ENCODE assay signal across 1 cellular context in the genomic region with DNA sequence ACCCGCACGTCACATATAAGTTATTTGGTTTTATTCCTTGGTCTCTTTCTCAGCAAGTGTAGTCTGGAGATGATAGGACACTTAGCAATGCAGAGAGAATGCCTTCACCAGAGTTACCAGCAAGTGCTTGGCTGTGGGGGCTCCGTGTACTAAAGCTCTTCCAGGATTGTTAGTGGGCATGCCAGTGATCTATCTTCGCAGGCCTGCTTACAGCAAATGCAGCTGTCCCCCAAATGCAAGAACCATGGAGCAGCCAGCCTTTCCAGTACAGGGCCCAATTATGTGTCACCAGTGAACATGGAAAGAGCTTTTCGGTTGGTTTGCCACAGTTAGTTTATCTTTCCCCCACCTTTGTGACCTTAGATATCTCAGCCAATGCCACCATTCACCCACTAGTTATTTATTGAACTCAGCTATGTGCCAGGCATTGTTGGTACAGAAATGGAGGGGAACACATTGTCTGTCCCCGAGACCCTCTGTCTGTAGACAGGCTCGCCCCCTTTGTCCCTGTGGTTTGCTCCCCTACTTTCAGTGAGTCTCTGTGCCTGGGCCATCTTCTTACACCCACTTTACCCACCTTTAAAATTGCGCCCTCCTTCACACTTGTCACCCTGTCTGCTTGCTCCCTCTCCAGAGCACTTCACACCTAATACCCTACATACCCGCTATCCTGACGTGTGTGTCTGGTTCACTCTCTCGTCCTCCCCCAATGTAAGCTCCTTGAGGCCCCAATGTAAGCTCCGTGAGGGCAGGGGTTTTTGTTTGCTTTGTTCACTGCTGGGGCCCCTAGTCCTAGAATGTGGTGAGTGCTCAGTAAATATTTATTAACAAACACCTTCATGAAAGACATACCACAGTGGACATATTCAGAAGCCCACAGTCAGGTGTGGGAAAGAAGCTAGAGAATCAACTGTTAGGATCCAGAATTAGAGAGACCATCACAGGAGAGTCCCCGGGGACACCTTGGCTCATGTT.
TF ChIP-seq lines count a peak whose summit lies in the region.

No MANE protein-coding gene starts in this region.

TF ChIP-seq in HepG2, 621 proteins besides CTCF, POLR2A, EP300 and RAD21 (continued from another document and continues in another):
- TF ChIP-seq, protein P1, sequence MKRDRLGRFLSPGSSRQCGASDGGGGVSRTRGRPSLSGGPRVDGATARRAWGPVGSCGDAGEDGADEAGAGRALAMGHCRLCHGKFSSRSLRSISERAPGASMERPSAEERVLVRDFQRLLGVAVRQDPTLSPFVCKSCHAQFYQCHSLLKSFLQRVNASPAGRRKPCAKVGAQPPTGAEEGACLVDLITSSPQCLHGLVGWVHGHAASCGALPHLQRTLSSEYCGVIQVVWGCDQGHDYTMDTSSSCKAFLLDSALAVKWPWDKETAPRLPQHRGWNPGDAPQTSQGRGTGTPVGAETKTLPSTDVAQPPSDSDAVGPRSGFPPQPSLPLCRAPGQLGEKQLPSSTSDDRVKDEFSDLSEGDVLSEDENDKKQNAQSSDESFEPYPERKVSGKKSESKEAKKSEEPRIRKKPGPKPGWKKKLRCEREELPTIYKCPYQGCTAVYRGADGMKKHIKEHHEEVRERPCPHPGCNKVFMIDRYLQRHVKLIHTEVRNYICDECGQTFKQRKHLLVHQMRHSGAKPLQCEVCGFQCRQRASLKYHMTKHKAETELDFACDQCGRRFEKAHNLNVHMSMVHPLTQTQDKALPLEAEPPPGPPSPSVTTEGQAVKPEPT (CRISPR knock-in tag; IDR thresholded peaks at IDR 0.05; ENCODE audit: low read depth) = no peak
- TF ChIP-seq ZNF569 (CRISPR knock-in tag; IDR thresholded peaks at IDR 0.05; ENCODE audit: borderline replicate concordance) = no peak
- TF ChIP-seq GTF2F1 (IDR thresholded peaks at IDR 0.05; ENCODE audit: low read length) = no peak
- TF ChIP-seq SALL2 (CRISPR knock-in tag; IDR thresholded peaks at IDR 0.05) = no peak
- no peak for TF ChIP-seq ISX (CRISPR knock-in tag; conservative IDR thresholded peaks at IDR 0.05)
- TF ChIP-seq NFIB (CRISPR knock-in tag; IDR thresholded peaks at IDR 0.05; ENCODE audit: borderline replicate concordance) = no peak
- TF ChIP-seq, protein P2, sequence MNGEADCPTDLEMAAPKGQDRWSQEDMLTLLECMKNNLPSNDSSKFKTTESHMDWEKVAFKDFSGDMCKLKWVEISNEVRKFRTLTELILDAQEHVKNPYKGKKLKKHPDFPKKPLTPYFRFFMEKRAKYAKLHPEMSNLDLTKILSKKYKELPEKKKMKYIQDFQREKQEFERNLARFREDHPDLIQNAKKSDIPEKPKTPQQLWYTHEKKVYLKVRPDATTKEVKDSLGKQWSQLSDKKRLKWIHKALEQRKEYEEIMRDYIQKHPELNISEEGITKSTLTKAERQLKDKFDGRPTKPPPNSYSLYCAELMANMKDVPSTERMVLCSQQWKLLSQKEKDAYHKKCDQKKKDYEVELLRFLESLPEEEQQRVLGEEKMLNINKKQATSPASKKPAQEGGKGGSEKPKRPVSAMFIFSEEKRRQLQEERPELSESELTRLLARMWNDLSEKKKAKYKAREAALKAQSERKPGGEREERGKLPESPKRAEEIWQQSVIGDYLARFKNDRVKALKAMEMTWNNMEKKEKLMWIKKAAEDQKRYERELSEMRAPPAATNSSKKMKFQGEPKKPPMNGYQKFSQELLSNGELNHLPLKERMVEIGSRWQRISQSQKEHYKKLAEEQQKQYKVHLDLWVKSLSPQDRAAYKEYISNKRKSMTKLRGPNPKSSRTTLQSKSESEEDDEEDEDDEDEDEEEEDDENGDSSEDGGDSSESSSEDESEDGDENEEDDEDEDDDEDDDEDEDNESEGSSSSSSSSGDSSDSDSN (CRISPR knock-in tag; IDR thresholded peaks at IDR 0.05) = 0 out of 2 replicates have a peak, but pooled peaks have one; percentile 29
- no peak for TF ChIP-seq ZNF678 (CRISPR knock-in tag; IDR thresholded peaks at IDR 0.05)
- no peak for TF ChIP-seq ZNF460 (CRISPR knock-in tag; IDR thresholded peaks at IDR 0.05; ENCODE audit: borderline replicate concordance)
- no peak for TF ChIP-seq ZSCAN30 (CRISPR knock-in tag; IDR thresholded peaks at IDR 0.05)
- no peak for TF ChIP-seq ZNF775 (CRISPR knock-in tag; IDR thresholded peaks at IDR 0.05; ENCODE audit: borderline replicate concordance)
- TF ChIP-seq ZNF10 (CRISPR knock-in tag; IDR thresholded peaks at IDR 0.05; ENCODE audit: borderline replicate concordance, low read depth) = no peak
- no peak for TF ChIP-seq ZFYVE20 (CRISPR knock-in tag; IDR thresholded peaks at IDR 0.05; ENCODE audit: borderline replicate concordance, low read depth)
- no peak for TF ChIP-seq CEBPB (IDR thresholded peaks at IDR 0.05; ENCODE audit: borderline replicate concordance, low read depth, low read length)
- TF ChIP-seq, protein P3, sequence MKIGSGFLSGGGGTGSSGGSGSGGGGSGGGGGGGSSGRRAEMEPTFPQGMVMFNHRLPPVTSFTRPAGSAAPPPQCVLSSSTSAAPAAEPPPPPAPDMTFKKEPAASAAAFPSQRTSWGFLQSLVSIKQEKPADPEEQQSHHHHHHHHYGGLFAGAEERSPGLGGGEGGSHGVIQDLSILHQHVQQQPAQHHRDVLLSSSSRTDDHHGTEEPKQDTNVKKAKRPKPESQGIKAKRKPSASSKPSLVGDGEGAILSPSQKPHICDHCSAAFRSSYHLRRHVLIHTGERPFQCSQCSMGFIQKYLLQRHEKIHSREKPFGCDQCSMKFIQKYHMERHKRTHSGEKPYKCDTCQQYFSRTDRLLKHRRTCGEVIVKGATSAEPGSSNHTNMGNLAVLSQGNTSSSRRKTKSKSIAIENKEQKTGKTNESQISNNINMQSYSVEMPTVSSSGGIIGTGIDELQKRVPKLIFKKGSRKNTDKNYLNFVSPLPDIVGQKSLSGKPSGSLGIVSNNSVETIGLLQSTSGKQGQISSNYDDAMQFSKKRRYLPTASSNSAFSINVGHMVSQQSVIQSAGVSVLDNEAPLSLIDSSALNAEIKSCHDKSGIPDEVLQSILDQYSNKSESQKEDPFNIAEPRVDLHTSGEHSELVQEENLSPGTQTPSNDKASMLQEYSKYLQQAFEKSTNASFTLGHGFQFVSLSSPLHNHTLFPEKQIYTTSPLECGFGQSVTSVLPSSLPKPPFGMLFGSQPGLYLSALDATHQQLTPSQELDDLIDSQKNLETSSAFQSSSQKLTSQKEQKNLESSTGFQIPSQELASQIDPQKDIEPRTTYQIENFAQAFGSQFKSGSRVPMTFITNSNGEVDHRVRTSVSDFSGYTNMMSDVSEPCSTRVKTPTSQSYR (CRISPR knock-in tag; IDR thresholded peaks at IDR 0.05; ENCODE audit: borderline replicate concordance) = peak; percentile 67
- TF ChIP-seq, protein P4, sequence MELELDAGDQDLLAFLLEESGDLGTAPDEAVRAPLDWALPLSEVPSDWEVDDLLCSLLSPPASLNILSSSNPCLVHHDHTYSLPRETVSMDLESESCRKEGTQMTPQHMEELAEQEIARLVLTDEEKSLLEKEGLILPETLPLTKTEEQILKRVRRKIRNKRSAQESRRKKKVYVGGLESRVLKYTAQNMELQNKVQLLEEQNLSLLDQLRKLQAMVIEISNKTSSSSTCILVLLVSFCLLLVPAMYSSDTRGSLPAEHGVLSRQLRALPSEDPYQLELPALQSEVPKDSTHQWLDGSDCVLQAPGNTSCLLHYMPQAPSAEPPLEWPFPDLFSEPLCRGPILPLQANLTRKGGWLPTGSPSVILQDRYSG (CRISPR knock-in tag; IDR thresholded peaks at IDR 0.05) = no peak
- TF ChIP-seq ZNF558 (CRISPR knock-in tag; IDR thresholded peaks at IDR 0.05; ENCODE audit: borderline replicate concordance) = no peak
- TF ChIP-seq, protein P5, sequence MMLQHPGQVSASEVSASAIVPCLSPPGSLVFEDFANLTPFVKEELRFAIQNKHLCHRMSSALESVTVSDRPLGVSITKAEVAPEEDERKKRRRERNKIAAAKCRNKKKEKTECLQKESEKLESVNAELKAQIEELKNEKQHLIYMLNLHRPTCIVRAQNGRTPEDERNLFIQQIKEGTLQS (CRISPR knock-in tag; IDR thresholded peaks at IDR 0.05) = no peak
- TF ChIP-seq SALL1 (CRISPR knock-in tag; IDR thresholded peaks at IDR 0.05) = peak; percentile 34
- TF ChIP-seq HOXA7 (CRISPR knock-in tag; IDR thresholded peaks at IDR 0.05) = no peak
- TF ChIP-seq, protein P6, sequence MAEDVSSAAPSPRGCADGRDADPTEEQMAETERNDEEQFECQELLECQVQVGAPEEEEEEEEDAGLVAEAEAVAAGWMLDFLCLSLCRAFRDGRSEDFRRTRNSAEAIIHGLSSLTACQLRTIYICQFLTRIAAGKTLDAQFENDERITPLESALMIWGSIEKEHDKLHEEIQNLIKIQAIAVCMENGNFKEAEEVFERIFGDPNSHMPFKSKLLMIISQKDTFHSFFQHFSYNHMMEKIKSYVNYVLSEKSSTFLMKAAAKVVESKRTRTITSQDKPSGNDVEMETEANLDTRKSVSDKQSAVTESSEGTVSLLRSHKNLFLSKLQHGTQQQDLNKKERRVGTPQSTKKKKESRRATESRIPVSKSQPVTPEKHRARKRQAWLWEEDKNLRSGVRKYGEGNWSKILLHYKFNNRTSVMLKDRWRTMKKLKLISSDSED (CRISPR knock-in tag; IDR thresholded peaks at IDR 0.05) = no peak
- TF ChIP-seq PRPF4 (IDR thresholded peaks at IDR 0.05; ENCODE audit: low read depth, low read length, poor library complexity, severe bottlenecking) = no peak
- TF ChIP-seq, protein P7, sequence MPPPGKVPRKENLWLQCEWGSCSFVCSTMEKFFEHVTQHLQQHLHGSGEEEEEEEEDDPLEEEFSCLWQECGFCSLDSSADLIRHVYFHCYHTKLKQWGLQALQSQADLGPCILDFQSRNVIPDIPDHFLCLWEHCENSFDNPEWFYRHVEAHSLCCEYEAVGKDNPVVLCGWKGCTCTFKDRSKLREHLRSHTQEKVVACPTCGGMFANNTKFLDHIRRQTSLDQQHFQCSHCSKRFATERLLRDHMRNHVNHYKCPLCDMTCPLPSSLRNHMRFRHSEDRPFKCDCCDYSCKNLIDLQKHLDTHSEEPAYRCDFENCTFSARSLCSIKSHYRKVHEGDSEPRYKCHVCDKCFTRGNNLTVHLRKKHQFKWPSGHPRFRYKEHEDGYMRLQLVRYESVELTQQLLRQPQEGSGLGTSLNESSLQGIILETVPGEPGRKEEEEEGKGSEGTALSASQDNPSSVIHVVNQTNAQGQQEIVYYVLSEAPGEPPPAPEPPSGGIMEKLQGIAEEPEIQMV (CRISPR knock-in tag; IDR thresholded peaks at IDR 0.05; ENCODE audit: low read depth) = no peak; the same call in 1 of the 2 replicates
- TF ChIP-seq MBNL3 (CRISPR knock-in tag; conservative IDR thresholded peaks at IDR 0.05) = no peak
- TF ChIP-seq, protein P8, sequence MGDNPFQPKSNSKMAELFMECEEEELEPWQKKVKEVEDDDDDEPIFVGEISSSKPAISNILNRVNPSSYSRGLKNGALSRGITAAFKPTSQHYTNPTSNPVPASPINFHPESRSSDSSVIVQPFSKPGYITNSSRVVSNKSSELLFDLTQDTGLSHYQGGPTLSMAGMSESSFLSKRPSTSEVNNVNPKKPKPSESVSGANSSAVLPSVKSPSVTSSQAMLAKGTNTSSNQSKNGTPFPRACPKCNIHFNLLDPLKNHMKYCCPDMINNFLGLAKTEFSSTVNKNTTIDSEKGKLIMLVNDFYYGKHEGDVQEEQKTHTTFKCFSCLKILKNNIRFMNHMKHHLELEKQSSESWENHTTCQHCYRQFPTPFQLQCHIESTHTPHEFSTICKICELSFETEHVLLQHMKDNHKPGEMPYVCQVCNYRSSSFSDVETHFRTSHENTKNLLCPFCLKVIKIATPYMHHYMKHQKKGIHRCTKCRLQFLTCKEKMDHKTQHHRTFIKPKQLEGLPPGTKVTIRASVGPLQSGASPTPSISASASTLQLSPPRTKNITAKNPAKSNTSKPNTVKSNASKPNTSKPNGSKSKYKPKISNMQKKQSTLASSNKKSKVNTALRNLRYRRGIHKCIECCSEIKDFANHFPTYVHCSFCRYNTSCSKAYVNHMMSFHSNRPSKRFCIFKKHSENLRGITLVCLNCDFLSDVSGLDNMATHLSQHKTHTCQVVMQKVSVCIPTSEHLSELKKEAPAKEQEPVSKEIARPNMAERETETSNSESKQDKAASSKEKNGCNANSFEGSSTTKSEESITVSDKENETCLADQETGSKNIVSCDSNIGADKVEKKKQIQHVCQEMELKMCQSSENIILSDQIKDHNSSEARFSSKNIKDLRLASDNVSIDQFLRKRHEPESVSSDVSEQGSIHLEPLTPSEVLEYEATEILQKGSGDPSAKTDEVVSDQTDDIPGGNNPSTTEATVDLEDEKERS (CRISPR knock-in tag; IDR thresholded peaks at IDR 0.05) = peak; percentile 80; the same call in 1 of the 2 replicates
- TF ChIP-seq ZNF510 (CRISPR knock-in tag; IDR thresholded peaks at IDR 0.05; ENCODE audit: low read depth) = no peak
- TF ChIP-seq, protein P9, sequence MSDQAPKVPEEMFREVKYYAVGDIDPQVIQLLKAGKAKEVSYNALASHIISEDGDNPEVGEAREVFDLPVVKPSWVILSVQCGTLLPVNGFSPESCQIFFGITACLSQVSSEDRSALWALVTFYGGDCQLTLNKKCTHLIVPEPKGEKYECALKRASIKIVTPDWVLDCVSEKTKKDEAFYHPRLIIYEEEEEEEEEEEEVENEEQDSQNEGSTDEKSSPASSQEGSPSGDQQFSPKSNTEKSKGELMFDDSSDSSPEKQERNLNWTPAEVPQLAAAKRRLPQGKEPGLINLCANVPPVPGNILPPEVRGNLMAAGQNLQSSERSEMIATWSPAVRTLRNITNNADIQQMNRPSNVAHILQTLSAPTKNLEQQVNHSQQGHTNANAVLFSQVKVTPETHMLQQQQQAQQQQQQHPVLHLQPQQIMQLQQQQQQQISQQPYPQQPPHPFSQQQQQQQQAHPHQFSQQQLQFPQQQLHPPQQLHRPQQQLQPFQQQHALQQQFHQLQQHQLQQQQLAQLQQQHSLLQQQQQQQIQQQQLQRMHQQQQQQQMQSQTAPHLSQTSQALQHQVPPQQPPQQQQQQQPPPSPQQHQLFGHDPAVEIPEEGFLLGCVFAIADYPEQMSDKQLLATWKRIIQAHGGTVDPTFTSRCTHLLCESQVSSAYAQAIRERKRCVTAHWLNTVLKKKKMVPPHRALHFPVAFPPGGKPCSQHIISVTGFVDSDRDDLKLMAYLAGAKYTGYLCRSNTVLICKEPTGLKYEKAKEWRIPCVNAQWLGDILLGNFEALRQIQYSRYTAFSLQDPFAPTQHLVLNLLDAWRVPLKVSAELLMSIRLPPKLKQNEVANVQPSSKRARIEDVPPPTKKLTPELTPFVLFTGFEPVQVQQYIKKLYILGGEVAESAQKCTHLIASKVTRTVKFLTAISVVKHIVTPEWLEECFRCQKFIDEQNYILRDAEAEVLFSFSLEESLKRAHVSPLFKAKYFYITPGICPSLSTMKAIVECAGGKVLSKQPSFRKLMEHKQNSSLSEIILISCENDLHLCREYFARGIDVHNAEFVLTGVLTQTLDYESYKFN (CRISPR knock-in tag; conservative IDR thresholded peaks at IDR 0.05) = peak; percentile 68
- peak; percentile 33 for TF ChIP-seq CBX1 (IDR thresholded peaks at IDR 0.05; ENCODE audit: low read depth)
- no peak for TF ChIP-seq MAFK (conservative IDR thresholded peaks at IDR 0.05 in 1 of 2, IDR thresholded peaks at IDR 0.05 in 1 of 2; ENCODE audit: low read length in 2 of 2)
- TF ChIP-seq, protein P10, sequence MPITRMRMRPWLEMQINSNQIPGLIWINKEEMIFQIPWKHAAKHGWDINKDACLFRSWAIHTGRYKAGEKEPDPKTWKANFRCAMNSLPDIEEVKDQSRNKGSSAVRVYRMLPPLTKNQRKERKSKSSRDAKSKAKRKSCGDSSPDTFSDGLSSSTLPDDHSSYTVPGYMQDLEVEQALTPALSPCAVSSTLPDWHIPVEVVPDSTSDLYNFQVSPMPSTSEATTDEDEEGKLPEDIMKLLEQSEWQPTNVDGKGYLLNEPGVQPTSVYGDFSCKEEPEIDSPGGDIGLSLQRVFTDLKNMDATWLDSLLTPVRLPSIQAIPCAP (CRISPR knock-in tag; IDR thresholded peaks at IDR 0.05; ENCODE audit: low read depth) = no peak
- TF ChIP-seq ZSCAN31 (CRISPR knock-in tag; IDR thresholded peaks at IDR 0.05; ENCODE audit: low read depth) = no peak
